Comparison of ENCODE assay signal across 29 cellular contexts in genomic region chr4:174377613-174378012, GRCh38.
DNase-seq lines count a peak whose midpoint lies in the region; ATAC-seq and TF ChIP-seq lines count a peak whose summit lies in the region.
"Had no signal": no experiment of that assay in that cellular context is flagged by ENCODE, and none has a peak within 500 bp of the region (broad histone marks: within the 10 kb centered on the region; RNA-seq: fewer than 3 reads in every experiment).

No MANE protein-coding gene starts in this region.

- no peak overlapping the region for H3K4me3 Mint-ChIP-seq in activated naive CD8-positive, alpha-beta T cell treated with anti-CD3 and anti-CD28 coated beads, Interleukin-2, amount 50 U/mL, for 24 hours
- H3K4me3 Mint-ChIP-seq in activated naive CD8-positive, alpha-beta T cell treated with anti-CD3 and anti-CD28 coated beads for 36 hours = no peak overlapping the region
- H3K4me3 Mint-ChIP-seq in stimulated activated effector memory CD8-positive, alpha-beta T cell treated with anti-CD3 and anti-CD28 coated beads, Interleukin-12 subunit alpha, Interleukin-12 subunit beta, amount 100 ng/mL, for 72 hours = no peak overlapping the region
- H3K4me3 Mint-ChIP-seq in osteocyte (ENCODE audit: unreplicated experiment) = no peak overlapping the region
- H3K4me3 Mint-ChIP-seq: activated CD4-positive, alpha-beta T cell treated with anti-CD3 and anti-CD28 coated beads, Interleukin-2, amount 10 ng/mL, durations not matched to agents 7 days and 5 days; CD8-positive, alpha-beta T cell; IgD-negative memory B cell had no signal

- no peaks in the 10 kb centered on the region for H3K9me3 Mint-ChIP-seq in activated naive CD8-positive, alpha-beta T cell treated with anti-CD3 and anti-CD28 coated beads, Interleukin-2, amount 50 U/mL, for 24 hours
- no peaks in the 10 kb centered on the region for H3K9me3 Mint-ChIP-seq in activated naive CD8-positive, alpha-beta T cell treated with anti-CD3 and anti-CD28 coated beads for 36 hours
- H3K9me3 Mint-ChIP-seq in stimulated activated effector memory CD8-positive, alpha-beta T cell treated with anti-CD3 and anti-CD28 coated beads, Interleukin-12 subunit alpha, Interleukin-12 subunit beta, amount 100 ng/mL, for 72 hours = no peaks in the 10 kb centered on the region
- no peaks in the 10 kb centered on the region for H3K9me3 Mint-ChIP-seq in osteocyte (ENCODE audit: unreplicated experiment)
- H3K9me3 Mint-ChIP-seq: activated CD4-positive, alpha-beta T cell treated with anti-CD3 and anti-CD28 coated beads, Interleukin-2, amount 10 ng/mL, durations not matched to agents 7 days and 5 days; activated naive CD4-positive, alpha-beta T cell treated with anti-CD3 and anti-CD28 coated beads, Interleukin-2, amount 50 U/mL, for 72 hours; CD8-positive, alpha-beta T cell; IgD-negative memory B cell had no signal

- TF ChIP-seq CTCF in osteocyte (IDR thresholded peaks at IDR 0.05) = no peak

- no peaks in the 10 kb centered on the region for H3K36me3 Mint-ChIP-seq in activated naive CD8-positive, alpha-beta T cell treated with anti-CD3 and anti-CD28 coated beads, Interleukin-2, amount 50 U/mL, for 24 hours (ENCODE audit: low read depth)
- no peaks in the 10 kb centered on the region for H3K36me3 Mint-ChIP-seq in activated naive CD8-positive, alpha-beta T cell treated with anti-CD3 and anti-CD28 coated beads for 36 hours
- no peaks in the 10 kb centered on the region for H3K36me3 Mint-ChIP-seq in stimulated activated effector memory CD8-positive, alpha-beta T cell treated with anti-CD3 and anti-CD28 coated beads, Interleukin-12 subunit alpha, Interleukin-12 subunit beta, amount 100 ng/mL, for 72 hours
- no peaks in the 10 kb centered on the region for H3K36me3 Mint-ChIP-seq in osteocyte (ENCODE audit: unreplicated experiment)
- H3K36me3 Mint-ChIP-seq: activated naive CD4-positive, alpha-beta T cell treated with anti-CD3 and anti-CD28 coated beads, Interleukin-2, amount 50 U/mL, for 72 hours; CD8-positive, alpha-beta T cell; IgD-negative memory B cell had no signal

- ATAC-seq in activated naive CD8-positive, alpha-beta T cell treated with anti-CD3 and anti-CD28 coated beads, Interleukin-2, amount 50 U/mL, for 24 hours = no peak
- ATAC-seq in stimulated activated effector memory CD8-positive, alpha-beta T cell treated with anti-CD3 and anti-CD28 coated beads, Interleukin-12 subunit alpha, Interleukin-12 subunit beta, amount 100 ng/mL, for 72 hours = peak; percentile 37
- ATAC-seq: activated naive CD4-positive, alpha-beta T cell treated with anti-CD3 and anti-CD28 coated beads, Interleukin-2, amount 50 U/mL, for 72 hours; CD8-positive, alpha-beta T cell; foreskin keratinocyte; left lobe of liver had no signal

- peak overlapping the region; percentile 39 for H3K27ac Mint-ChIP-seq in activated naive CD8-positive, alpha-beta T cell treated with anti-CD3 and anti-CD28 coated beads, Interleukin-2, amount 50 U/mL, for 24 hours
- no peak overlapping the region for H3K27ac Mint-ChIP-seq in activated naive CD8-positive, alpha-beta T cell treated with anti-CD3 and anti-CD28 coated beads for 36 hours
- no peak overlapping the region for H3K27ac Mint-ChIP-seq in stimulated activated effector memory CD8-positive, alpha-beta T cell treated with anti-CD3 and anti-CD28 coated beads, Interleukin-12 subunit alpha, Interleukin-12 subunit beta, amount 100 ng/mL, for 72 hours
- H3K27ac Mint-ChIP-seq in osteocyte (ENCODE audit: unreplicated experiment) = no peak overlapping the region
- H3K27ac Mint-ChIP-seq: activated CD4-positive, alpha-beta T cell treated with anti-CD3 and anti-CD28 coated beads, Interleukin-2, amount 10 ng/mL, durations not matched to agents 7 days and 5 days; activated naive CD4-positive, alpha-beta T cell treated with anti-CD3 and anti-CD28 coated beads, Interleukin-2, amount 50 U/mL, for 72 hours; CD8-positive, alpha-beta T cell had no signal

- no peak for DNase-seq in activated naive CD8-positive, alpha-beta T cell treated with anti-CD3 and anti-CD28 coated beads, Interleukin-2, amount 50 U/mL, for 24 hours
- DNase-seq in activated naive CD8-positive, alpha-beta T cell treated with anti-CD3 and anti-CD28 coated beads for 36 hours = no peak
- DNase-seq in amniotic epithelial cell (ENCODE audit: low read depth) (peak; percentile 78), fibroblast of gingiva (ENCODE audit: low read depth) (peak; percentile 23), osteocyte (ENCODE audit: extremely low spot score, unreplicated experiment) (no peak), Kasumi-1 (lab: John Stamatoyannopoulos, UW) (no peak), AG20443 (ENCODE audit: low spot score) (no peak)
- DNase-seq in stimulated activated effector memory CD8-positive, alpha-beta T cell treated with anti-CD3 and anti-CD28 coated beads, Interleukin-12 subunit alpha, Interleukin-12 subunit beta, amount 100 ng/mL, for 72 hours (ENCODE audit: low spot score in 2 of 2) = no peak
- DNase-seq: 8988T; activated CD4-positive, alpha-beta T cell treated with anti-CD3 and anti-CD28 coated beads, Interleukin-2, amount 10 ng/mL, durations not matched to agents 7 days and 5 days; AML-193; CD8-positive, alpha-beta T cell; foreskin keratinocyte; mesendoderm; NCI-H1092; NCI-H1694 treated with DMSO at 0.1 percent for 48 hours; NCI-H2171; NCI-H526; NK-92 treated with Interleukin-12 subunit alpha and Interleukin-12 subunit beta, amount 100 ng/mL, for 24 hours; Peyer's patch; SIG-M5; sigmoid colon; stimulated activated naive CD4-positive, alpha-beta T cell treated with Interleukin-2 at 50 U/mL for 16 hours; SW 1271; T-helper 9 cell; WERI-Rb-1 had no signal

- H3K27me3 Mint-ChIP-seq in activated naive CD8-positive, alpha-beta T cell treated with anti-CD3 and anti-CD28 coated beads, Interleukin-2, amount 50 U/mL, for 24 hours = peaks cover 2% of the 10 kb centered on the region
- peaks cover 9% of the 10 kb centered on the region for H3K27me3 Mint-ChIP-seq in activated naive CD8-positive, alpha-beta T cell treated with anti-CD3 and anti-CD28 coated beads for 36 hours
- H3K27me3 Mint-ChIP-seq in osteocyte (ENCODE audit: unreplicated experiment) = peaks cover 62% of the 10 kb centered on the region
- H3K27me3 Mint-ChIP-seq: activated CD4-positive, alpha-beta T cell treated with anti-CD3 and anti-CD28 coated beads, Interleukin-2, amount 10 ng/mL, durations not matched to agents 7 days and 5 days; IgD-negative memory B cell had no signal

- H3K4me1 Mint-ChIP-seq in activated naive CD8-positive, alpha-beta T cell treated with anti-CD3 and anti-CD28 coated beads, Interleukin-2, amount 50 U/mL, for 24 hours = peaks cover 4% of the 10 kb centered on the region
- no peaks in the 10 kb centered on the region for H3K4me1 Mint-ChIP-seq in activated naive CD8-positive, alpha-beta T cell treated with anti-CD3 and anti-CD28 coated beads for 36 hours
- no peaks in the 10 kb centered on the region for H3K4me1 Mint-ChIP-seq in stimulated activated effector memory CD8-positive, alpha-beta T cell treated with anti-CD3 and anti-CD28 coated beads, Interleukin-12 subunit alpha, Interleukin-12 subunit beta, amount 100 ng/mL, for 72 hours
- H3K4me1 Mint-ChIP-seq in osteocyte (ENCODE audit: unreplicated experiment) = no peaks in the 10 kb centered on the region
- H3K4me1 Mint-ChIP-seq: activated CD4-positive, alpha-beta T cell treated with anti-CD3 and anti-CD28 coated beads, Interleukin-2, amount 10 ng/mL, durations not matched to agents 7 days and 5 days; IgD-negative memory B cell had no signal

Comparison
In these comparisons a context has a peak if more than half of its experiments do, and no peak if none do; other contexts are left out.
1. DNase-seq: peak in amniotic epithelial cell (single experiment) and fibroblast of gingiva (single experiment); none in activated naive CD8-positive, alpha-beta T cell treated with anti-CD3 and anti-CD28 coated beads, Interleukin-2, amount 50 U/mL, for 24 hours (single experiment), activated naive CD8-positive, alpha-beta T cell treated with anti-CD3 and anti-CD28 coated beads for 36 hours (single experiment), stimulated activated effector memory CD8-positive, alpha-beta T cell treated with anti-CD3 and anti-CD28 coated beads, Interleukin-12 subunit alpha, Interleukin-12 subunit beta, amount 100 ng/mL, for 72 hours (0 of 2), osteocyte (single experiment), Kasumi-1 (0 of 2) and AG20443 (single experiment).